Comparison of ENCODE assay signal across 17 cellular contexts in the genomic region with DNA sequence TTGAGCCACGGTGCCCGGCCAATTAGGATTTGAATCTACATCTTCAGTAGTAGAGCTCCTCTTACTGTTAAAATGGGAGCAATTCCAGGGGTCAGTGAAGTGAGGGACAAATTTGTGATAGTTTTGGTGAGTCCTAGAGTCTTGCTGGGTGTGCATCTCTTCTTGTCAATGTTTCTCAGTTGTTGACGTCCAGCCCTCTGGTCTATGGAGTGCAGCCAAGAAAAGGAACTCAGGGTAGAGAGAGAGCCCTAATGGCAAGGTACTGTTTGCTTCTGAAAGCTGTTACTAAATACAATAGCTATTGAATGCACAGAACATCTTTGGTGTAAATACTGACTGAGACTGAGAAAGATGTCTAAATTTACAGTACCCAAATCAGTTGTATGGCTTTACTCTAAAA.
DNase-seq lines count a peak whose midpoint lies in the region; ATAC-seq and TF ChIP-seq lines count a peak whose summit lies in the region.
"Had no signal": no experiment of that assay in that cellular context is flagged by ENCODE, and none has a peak within 500 bp of the region (broad histone marks: within the 10 kb centered on the region; RNA-seq: fewer than 3 reads in every experiment).

No MANE protein-coding gene starts in this region.

- H3K4me1 ChIP-seq in thyroid gland, result peaks cover 10 to 19% of the 10 kb centered on the region in 2 donors

- no peak for TF ChIP-seq POLR2A in thyroid gland (IDR thresholded peaks at IDR 0.05)

- WGBS in thyroid gland, 2 donors, result 28 to 38% methylated on average over 3 of the region's 3 CpGs

- no peaks in the 10 kb centered on the region for H3K9me3 ChIP-seq in thyroid gland
- H3K9me3 ChIP-seq: SJCRH30 had no signal

- intact Hi-C loops in thyroid gland (cut with DNase I), result no loop called here

- no peaks in the 10 kb centered on the region for H3K27me3 ChIP-seq in thyroid gland
- H3K27me3 ChIP-seq: SJCRH30 had no signal

- no peaks in the 10 kb centered on the region for H3K36me3 ChIP-seq in thyroid gland
- H3K36me3 ChIP-seq: SJCRH30 had no signal

- no peak overlapping the region for H3K4me3 ChIP-seq in thyroid gland (replicated peaks in 1 of 3)
- H3K4me3 ChIP-seq: PC-9, SJCRH30 had no signal

- no peak overlapping the region for H3K27ac ChIP-seq in thyroid gland
- H3K27ac ChIP-seq: C4-2B, HL-60, PC-9, SJCRH30 had no signal

- ATAC-seq in HG03135 (IDR thresholded peaks at IDR 0.05; ENCODE audit: unreplicated experiment), result no peak
- ATAC-seq in HG02759 (IDR thresholded peaks at IDR 0.05; ENCODE audit: unreplicated experiment), result no peak

- DNase-seq in M059J (ENCODE audit: low read depth) (peak; percentile 48), RPMI8226 (peak; percentile 53), globus pallidus (ENCODE audit: low spot score) (peak; percentile 55), thyroid gland (peak; percentile 23 to 25), NOMO-1 treated with dmso at 0.1 percent for 144 hours (lab: John Stamatoyannopoulos, UW; ENCODE audit: unreplicated experiment) (no peak)
- DNase-seq: ACHN, NCI-H1417, NCI-H187, NCI-H2107, NCI-H510A, NCI-H748 treated with DMSO at 0.1 percent for 48 hours, PC-9, SJCRH30 had no signal

- no peak for TF ChIP-seq CTCF in thyroid gland (IDR thresholded peaks at IDR 0.05)
